ENCODE assay signal across 1 cellular context in the genomic region with DNA sequence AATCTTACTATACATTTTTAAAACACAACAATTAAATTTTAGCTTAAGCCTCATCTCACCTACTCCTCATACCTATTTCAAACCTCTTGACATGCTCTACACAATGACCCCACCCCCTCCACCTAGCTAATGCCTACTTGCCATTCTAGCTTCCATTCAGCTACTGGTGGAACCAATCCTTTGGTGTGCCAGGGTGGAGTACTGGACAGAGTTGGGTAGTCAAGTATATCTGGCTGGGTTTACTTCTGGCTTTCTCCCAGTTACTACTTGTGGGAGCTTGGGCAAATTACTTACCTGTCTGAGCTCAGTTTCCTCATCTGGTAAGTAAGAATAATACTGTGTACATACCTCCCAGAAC.
TF ChIP-seq lines count a peak whose summit lies in the region.

No MANE protein-coding gene starts in this region.

TF ChIP-seq in HEK293, 187 proteins besides CTCF, POLR2A, EP300 and RAD21 (continued from another document):
- TF ChIP-seq, protein P1, sequence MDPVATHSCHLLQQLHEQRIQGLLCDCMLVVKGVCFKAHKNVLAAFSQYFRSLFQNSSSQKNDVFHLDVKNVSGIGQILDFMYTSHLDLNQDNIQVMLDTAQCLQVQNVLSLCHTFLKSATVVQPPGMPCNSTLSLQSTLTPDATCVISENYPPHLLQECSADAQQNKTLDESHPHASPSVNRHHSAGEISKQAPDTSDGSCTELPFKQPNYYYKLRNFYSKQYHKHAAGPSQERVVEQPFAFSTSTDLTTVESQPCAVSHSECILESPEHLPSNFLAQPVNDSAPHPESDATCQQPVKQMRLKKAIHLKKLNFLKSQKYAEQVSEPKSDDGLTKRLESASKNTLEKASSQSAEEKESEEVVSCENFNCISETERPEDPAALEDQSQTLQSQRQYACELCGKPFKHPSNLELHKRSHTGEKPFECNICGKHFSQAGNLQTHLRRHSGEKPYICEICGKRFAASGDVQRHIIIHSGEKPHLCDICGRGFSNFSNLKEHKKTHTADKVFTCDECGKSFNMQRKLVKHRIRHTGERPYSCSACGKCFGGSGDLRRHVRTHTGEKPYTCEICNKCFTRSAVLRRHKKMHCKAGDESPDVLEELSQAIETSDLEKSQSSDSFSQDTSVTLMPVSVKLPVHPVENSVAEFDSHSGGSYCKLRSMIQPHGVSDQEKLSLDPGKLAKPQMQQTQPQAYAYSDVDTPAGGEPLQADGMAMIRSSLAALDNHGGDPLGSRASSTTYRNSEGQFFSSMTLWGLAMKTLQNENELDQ (tag by site-specific recombination; IDR thresholded peaks at IDR 0.05; ENCODE audit: low read depth): no peak
